ENCODE assay signal across 1 cellular context in the genomic region with DNA sequence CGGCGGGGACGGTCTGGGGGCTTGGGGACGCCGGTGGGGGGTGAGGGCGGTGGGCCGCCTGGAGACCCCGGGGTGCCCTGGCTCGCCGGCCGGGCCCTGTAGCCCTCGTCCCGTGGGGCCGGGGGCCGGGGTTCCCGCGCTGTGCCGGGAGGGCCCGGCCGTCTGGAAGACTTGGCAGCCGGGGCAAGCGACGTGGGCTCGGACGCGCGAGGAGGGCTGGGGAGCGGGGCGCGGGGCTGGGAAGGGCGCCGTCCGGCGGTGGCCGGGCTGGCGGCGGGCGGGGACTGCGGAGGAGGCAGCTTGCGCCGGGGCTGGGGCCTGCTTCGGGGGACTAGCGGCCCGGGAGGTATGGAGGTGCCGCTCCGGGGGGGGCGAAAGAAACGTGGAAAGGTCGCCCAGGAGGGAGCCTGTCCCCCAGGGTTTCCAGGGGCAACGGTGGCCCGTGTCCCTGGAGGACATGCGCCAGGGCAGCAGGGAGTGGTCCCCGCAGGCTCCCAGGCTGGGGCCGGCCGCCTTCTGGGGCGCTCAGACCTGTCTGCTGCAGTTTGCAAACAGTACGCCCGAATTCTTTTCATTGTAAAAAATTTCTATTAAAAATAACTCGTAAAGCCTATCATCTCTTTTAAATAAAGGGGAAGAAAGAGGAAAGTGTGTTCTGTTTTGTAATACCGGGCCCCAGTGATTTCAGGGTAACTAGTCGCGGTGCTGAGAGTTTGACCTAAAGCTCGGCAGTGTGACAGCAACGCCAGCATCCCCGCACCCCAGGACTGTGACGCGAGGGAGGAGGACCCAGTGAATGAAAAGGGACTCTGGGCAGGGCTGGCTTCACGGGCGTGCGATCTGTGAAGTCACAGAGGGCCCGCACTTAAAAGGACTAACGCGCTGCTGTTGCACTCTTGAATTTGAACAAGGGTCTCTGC.
TF ChIP-seq lines count a peak whose summit lies in the region.

No MANE protein-coding gene starts in this region.

TF ChIP-seq in GM12878, 131 proteins besides CTCF, POLR2A, EP300 and RAD21 (continued from another document):
- TF ChIP-seq, protein P1, sequence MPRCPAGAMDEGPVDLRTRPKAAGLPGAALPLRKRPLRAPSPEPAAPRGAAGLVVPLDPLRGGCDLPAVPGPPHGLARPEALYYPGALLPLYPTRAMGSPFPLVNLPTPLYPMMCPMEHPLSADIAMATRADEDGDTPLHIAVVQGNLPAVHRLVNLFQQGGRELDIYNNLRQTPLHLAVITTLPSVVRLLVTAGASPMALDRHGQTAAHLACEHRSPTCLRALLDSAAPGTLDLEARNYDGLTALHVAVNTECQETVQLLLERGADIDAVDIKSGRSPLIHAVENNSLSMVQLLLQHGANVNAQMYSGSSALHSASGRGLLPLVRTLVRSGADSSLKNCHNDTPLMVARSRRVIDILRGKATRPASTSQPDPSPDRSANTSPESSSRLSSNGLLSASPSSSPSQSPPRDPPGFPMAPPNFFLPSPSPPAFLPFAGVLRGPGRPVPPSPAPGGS (IDR thresholded peaks at IDR 0.05; ENCODE audit: borderline replicate concordance, insufficient read depth, low read depth, low read length, poor library complexity, severe bottlenecking): no peak
- TF ChIP-seq RUNX3 (IDR thresholded peaks at IDR 0.05; ENCODE audit: low read length): no peak
- TF ChIP-seq, protein P2, sequence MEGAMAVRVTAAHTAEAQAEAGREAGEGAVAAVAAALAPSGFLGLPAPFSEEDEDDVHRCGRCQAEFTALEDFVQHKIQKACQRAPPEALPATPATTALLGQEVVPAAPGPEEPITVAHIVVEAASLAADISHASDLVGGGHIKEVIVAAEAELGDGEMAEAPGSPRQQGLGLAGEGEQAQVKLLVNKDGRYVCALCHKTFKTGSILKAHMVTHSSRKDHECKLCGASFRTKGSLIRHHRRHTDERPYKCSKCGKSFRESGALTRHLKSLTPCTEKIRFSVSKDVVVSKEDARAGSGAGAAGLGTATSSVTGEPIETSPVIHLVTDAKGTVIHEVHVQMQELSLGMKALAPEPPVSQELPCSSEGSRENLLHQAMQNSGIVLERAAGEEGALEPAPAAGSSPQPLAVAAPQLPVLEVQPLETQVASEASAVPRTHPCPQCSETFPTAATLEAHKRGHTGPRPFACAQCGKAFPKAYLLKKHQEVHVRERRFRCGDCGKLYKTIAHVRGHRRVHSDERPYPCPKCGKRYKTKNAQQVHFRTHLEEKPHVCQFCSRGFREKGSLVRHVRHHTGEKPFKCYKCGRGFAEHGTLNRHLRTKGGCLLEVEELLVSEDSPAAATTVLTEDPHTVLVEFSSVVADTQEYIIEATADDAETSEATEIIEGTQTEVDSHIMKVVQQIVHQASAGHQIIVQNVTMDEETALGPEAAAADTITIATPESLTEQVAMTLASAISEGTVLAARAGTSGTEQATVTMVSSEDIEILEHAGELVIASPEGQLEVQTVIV (IDR thresholded peaks at IDR 0.05; ENCODE audit: borderline replicate concordance, partially characterized antibody): no peak
- no peak for TF ChIP-seq PML (IDR thresholded peaks at IDR 0.05; ENCODE audit: low read length)
- no peak for TF ChIP-seq SREBF1 (IDR thresholded peaks at IDR 0.05; ENCODE audit: low read length)
- TF ChIP-seq JUNB (IDR thresholded peaks at IDR 0.05): no peak
- peak; percentile 55 for TF ChIP-seq CREB1 (IDR thresholded peaks at IDR 0.05; ENCODE audit: low read depth)
- peak in 1 of 2 experiments; percentile 30; a peak in 1 of 3 replicates for TF ChIP-seq EGR1 (IDR thresholded peaks at IDR 0.05; ENCODE audit: borderline replicate concordance in 1 of 2, low read depth in 2 of 2, low read length in 2 of 2)
- TF ChIP-seq, protein P3, sequence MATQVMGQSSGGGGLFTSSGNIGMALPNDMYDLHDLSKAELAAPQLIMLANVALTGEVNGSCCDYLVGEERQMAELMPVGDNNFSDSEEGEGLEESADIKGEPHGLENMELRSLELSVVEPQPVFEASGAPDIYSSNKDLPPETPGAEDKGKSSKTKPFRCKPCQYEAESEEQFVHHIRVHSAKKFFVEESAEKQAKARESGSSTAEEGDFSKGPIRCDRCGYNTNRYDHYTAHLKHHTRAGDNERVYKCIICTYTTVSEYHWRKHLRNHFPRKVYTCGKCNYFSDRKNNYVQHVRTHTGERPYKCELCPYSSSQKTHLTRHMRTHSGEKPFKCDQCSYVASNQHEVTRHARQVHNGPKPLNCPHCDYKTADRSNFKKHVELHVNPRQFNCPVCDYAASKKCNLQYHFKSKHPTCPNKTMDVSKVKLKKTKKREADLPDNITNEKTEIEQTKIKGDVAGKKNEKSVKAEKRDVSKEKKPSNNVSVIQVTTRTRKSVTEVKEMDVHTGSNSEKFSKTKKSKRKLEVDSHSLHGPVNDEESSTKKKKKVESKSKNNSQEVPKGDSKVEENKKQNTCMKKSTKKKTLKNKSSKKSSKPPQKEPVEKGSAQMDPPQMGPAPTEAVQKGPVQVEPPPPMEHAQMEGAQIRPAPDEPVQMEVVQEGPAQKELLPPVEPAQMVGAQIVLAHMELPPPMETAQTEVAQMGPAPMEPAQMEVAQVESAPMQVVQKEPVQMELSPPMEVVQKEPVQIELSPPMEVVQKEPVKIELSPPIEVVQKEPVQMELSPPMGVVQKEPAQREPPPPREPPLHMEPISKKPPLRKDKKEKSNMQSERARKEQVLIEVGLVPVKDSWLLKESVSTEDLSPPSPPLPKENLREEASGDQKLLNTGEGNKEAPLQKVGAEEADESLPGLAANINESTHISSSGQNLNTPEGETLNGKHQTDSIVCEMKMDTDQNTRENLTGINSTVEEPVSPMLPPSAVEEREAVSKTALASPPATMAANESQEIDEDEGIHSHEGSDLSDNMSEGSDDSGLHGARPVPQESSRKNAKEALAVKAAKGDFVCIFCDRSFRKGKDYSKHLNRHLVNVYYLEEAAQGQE (IDR thresholded peaks at IDR 0.05; ENCODE audit: low read depth, low read length): no peak
- TF ChIP-seq, protein P4, sequence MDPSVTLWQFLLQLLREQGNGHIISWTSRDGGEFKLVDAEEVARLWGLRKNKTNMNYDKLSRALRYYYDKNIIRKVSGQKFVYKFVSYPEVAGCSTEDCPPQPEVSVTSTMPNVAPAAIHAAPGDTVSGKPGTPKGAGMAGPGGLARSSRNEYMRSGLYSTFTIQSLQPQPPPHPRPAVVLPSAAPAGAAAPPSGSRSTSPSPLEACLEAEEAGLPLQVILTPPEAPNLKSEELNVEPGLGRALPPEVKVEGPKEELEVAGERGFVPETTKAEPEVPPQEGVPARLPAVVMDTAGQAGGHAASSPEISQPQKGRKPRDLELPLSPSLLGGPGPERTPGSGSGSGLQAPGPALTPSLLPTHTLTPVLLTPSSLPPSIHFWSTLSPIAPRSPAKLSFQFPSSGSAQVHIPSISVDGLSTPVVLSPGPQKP (IDR thresholded peaks at IDR 0.05; ENCODE audit: low read depth, low read length): no peak
- no peak for TF ChIP-seq EZH2 (IDR thresholded peaks at IDR 0.05; ENCODE audit: borderline replicate concordance, control insufficient read depth, low read depth, low read length)
- no peak for TF ChIP-seq STAT1 (conservative IDR thresholded peaks at IDR 0.05)
- no peak for TF ChIP-seq ASH2L (IDR thresholded peaks at IDR 0.05; ENCODE audit: borderline replicate concordance, low read depth)
- TF ChIP-seq, protein P5, sequence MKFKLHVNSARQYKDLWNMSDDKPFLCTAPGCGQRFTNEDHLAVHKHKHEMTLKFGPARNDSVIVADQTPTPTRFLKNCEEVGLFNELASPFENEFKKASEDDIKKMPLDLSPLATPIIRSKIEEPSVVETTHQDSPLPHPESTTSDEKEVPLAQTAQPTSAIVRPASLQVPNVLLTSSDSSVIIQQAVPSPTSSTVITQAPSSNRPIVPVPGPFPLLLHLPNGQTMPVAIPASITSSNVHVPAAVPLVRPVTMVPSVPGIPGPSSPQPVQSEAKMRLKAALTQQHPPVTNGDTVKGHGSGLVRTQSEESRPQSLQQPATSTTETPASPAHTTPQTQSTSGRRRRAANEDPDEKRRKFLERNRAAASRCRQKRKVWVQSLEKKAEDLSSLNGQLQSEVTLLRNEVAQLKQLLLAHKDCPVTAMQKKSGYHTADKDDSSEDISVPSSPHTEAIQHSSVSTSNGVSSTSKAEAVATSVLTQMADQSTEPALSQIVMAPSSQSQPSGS (IDR thresholded peaks at IDR 0.05; ENCODE audit: low read length): no peak
- TF ChIP-seq STAT3 (IDR thresholded peaks at IDR 0.05; ENCODE audit: low read depth, low read length): no peak
- TF ChIP-seq ZSCAN29 (IDR thresholded peaks at IDR 0.05): no peak
- TF ChIP-seq SMARCA5 (IDR thresholded peaks at IDR 0.05): 0 out of 2 replicates have a peak, but pooled peaks have one; percentile 4
